Comparison of ENCODE assay signal across 30 cellular contexts in the genomic region with DNA sequence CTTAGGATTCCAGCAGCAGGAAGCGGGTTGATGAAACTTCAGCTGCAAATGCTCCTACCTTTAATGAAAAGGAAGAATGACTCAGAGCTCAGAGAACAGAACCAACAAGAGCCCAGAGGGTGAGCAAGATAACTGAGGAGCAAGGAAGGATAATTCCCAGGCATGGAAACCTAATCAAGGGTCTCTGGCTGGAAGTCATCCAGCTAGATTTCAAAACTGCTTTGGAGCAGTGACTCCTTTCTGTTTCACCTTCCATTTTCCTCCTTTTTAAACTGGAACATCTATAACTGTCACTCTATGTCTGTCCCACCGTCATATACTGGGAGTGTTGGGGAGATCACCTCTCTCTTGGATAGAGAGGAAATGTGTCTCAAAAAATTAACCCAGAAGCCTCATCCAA.
"Had no signal": no experiment of that assay in that cellular context is flagged by ENCODE, and none has a peak within 500 bp of the region (broad histone marks: within the 10 kb centered on the region; RNA-seq: fewer than 3 reads in every experiment).

No MANE protein-coding gene starts in this region.

- H3K27ac Mint-ChIP-seq: dendritic cell treated with granulocyte-macrophage colony-stimulating factor and Interleukin-4, amounts not matched to agents 40 ng/mL and 50 ng/mL, for 4 days; effector memory CD8-positive, alpha-beta T cell; endodermal cell had no signal

- H3K4me3 ChIP-seq: colonic mucosa, coronary artery, dorsolateral prefrontal cortex, esophagus muscularis mucosa, esophagus squamous epithelium, gastrocnemius medialis, gastroesophageal sphincter, heart left ventricle, heart right ventricle, hepatocyte had no signal

- H2AFZ ChIP-seq: hepatocyte had no signal

- DNase-seq: colonic mucosa; cortex of kidney; dermis blood vessel endothelial cell; dorsolateral prefrontal cortex; effector CD4-positive, alpha-beta T cell; effector CD8-positive, alpha-beta T cell; effector memory CD4-positive, alpha-beta T cell; effector memory CD8-positive, alpha-beta T cell; endodermal cell; erythroblast; esophagus squamous epithelium; foreskin fibroblast; foreskin keratinocyte; foreskin melanocyte; gastrocnemius medialis; glutamatergic neuron; head of caudate nucleus; heart left ventricle; heart right ventricle had no signal

- FAIRE-seq: colon, endometrium, endothelial cell of umbilical vein, frontal cortex had no signal

- ATAC-seq: effector memory CD8-positive, alpha-beta T cell; esophagus mucosa; foreskin keratinocyte; gastrocnemius medialis; gastroesophageal sphincter; heart left ventricle; heart right ventricle had no signal

- H3K4me1 ChIP-seq: colonic mucosa, esophagus muscularis mucosa, foreskin keratinocyte, gastrocnemius medialis, gastroesophageal sphincter, heart left ventricle, heart right ventricle had no signal

- H3K79me2 ChIP-seq: hepatocyte had no signal

- H3K9me3 Mint-ChIP-seq: effector memory CD8-positive, alpha-beta T cell had no signal

- H3K9me3 ChIP-seq: colonic mucosa, gastrocnemius medialis had no signal

- H3K36me3 ChIP-seq: colonic mucosa, esophagus muscularis mucosa, esophagus squamous epithelium, gastrocnemius medialis, gastroesophageal sphincter, heart left ventricle, heart right ventricle had no signal

- H3K27me3 ChIP-seq: colonic mucosa, dorsolateral prefrontal cortex, esophagus muscularis mucosa, esophagus squamous epithelium, foreskin keratinocyte, gastrocnemius medialis, gastroesophageal sphincter, hepatocyte had no signal

- H3K4me3 Mint-ChIP-seq: dendritic cell treated with granulocyte-macrophage colony-stimulating factor and Interleukin-4, amounts not matched to agents 40 ng/mL and 50 ng/mL, for 4 days; effector memory CD8-positive, alpha-beta T cell; endodermal cell had no signal

- H3K4me2 ChIP-seq: hepatocyte had no signal

- H3K27ac ChIP-seq: colonic mucosa, coronary artery, dorsolateral prefrontal cortex, epithelial cell of prostate, esophagus muscularis mucosa, esophagus squamous epithelium, foreskin keratinocyte, gastrocnemius medialis, gastroesophageal sphincter, heart left ventricle, heart right ventricle, hepatocyte had no signal
